ENCODE assay signal across 8 cellular contexts in genomic region chr6:7058250-7058923, GRCh38.
DNase-seq lines count a peak whose midpoint lies in the region; ATAC-seq lines count a peak whose summit lies in the region.

No MANE protein-coding gene starts in this region.

- ATAC-seq in GM21526 (IDR thresholded peaks at IDR 0.05; ENCODE audit: low FRiP score, unreplicated experiment) (no peak), HG03175 (IDR thresholded peaks at IDR 0.05; ENCODE audit: unreplicated experiment) (no peak), HG02588 (IDR thresholded peaks at IDR 0.05; ENCODE audit: unreplicated experiment) (no peak)

- DNase-seq in stimulated activated CD4-positive, alpha-beta T cell treated with anti-CD3 and anti-CD28 coated beads, Interleukin-1b, Interleukin-23, amount 100 ng/mL, for 48 hours, result peak; percentile 41
- DNase-seq in stimulated activated CD4-positive, alpha-beta T cell treated with anti-CD3 and anti-CD28 coated beads, Interleukin-12 subunit alpha, Interleukin-12 subunit beta, amount 100 ng/mL, for 4 hours, result no peak
- peak; percentile 98 for DNase-seq in SW480 (ENCODE audit: low spot score)
- peak; percentile 33 for DNase-seq in iPS-NIHi11 (ENCODE audit: low spot score)
- DNase-seq in DMS 273 treated with DMSO at 0.1 percent for 48 hours (lab: John Stamatoyannopoulos, UW), result no peak

Comparison
In these comparisons a context has a peak if more than half of its experiments do, and no peak if none do; other contexts are left out.
1. DNase-seq: peak in stimulated activated CD4-positive, alpha-beta T cell treated with anti-CD3 and anti-CD28 coated beads, Interleukin-1b, Interleukin-23, amount 100 ng/mL, for 48 hours (single experiment), SW480 (single experiment) and iPS-NIHi11 (single experiment); none in stimulated activated CD4-positive, alpha-beta T cell treated with anti-CD3 and anti-CD28 coated beads, Interleukin-12 subunit alpha, Interleukin-12 subunit beta, amount 100 ng/mL, for 4 hours (single experiment) and DMS 273 treated with DMSO at 0.1 percent for 48 hours (single experiment).